In genomic region chr16:3999479-3999868, GRCh38 we compare ENCODE assay signal across 9 cellular contexts.
DNase-seq lines count a peak whose midpoint lies in the region; ATAC-seq, FAIRE-seq and TF ChIP-seq lines count a peak whose summit lies in the region.
"Had no signal": no experiment of that assay in that cellular context is flagged by ENCODE, and none has a peak within 500 bp of the region (broad histone marks: within the 10 kb centered on the region; RNA-seq: fewer than 3 reads in every experiment).

No MANE protein-coding gene starts in this region.

- H3K9me3 Mint-ChIP-seq in natural killer cell treated with Interleukin-12 subunit alpha and Interleukin-12 subunit beta and Interleukin-15 and Interleukin-18, amount 100 ng/mL, for 72 hours: no peaks in the 10 kb centered on the region
- H3K9me3 Mint-ChIP-seq in natural killer cell: no peaks in the 10 kb centered on the region
- H3K9me3 Mint-ChIP-seq in endothelial cell (ENCODE audit: unreplicated experiment): no peaks in the 10 kb centered on the region

- FAIRE-seq in endometrium (lab: Jason Lieb, UNC): peak; percentile 58

- H3K36me3 ChIP-seq in muscle layer of colon (ENCODE audit: insufficient read depth, low read length): no peaks in the 10 kb centered on the region

- peak overlapping the region; percentile 54 to 76 for H3K27ac Mint-ChIP-seq in natural killer cell treated with Interleukin-12 subunit alpha and Interleukin-12 subunit beta and Interleukin-15 and Interleukin-18, amount 100 ng/mL, for 72 hours
- H3K27ac Mint-ChIP-seq in natural killer cell (peak overlapping the region in 1 of 2 donors; percentile 57), endothelial cell (ENCODE audit: unreplicated experiment) (no peak overlapping the region)

- peaks cover 14 to 26% of the 10 kb centered on the region in 2 donors for H3K4me1 Mint-ChIP-seq in natural killer cell treated with Interleukin-12 subunit alpha and Interleukin-12 subunit beta and Interleukin-15 and Interleukin-18, amount 100 ng/mL, for 72 hours (ENCODE audit: low read depth in 2 of 2)
- H3K4me1 Mint-ChIP-seq in natural killer cell (peaks cover 23 to 27% of the 10 kb centered on the region in 2 donors), endothelial cell (ENCODE audit: unreplicated experiment) (no peaks in the 10 kb centered on the region)

- H3K9ac ChIP-seq in muscle layer of colon (ENCODE audit: low read length): no peak overlapping the region

- TF ChIP-seq CTCF in natural killer cell (IDR thresholded peaks at IDR 0.05) (no peak), endothelial cell (IDR thresholded peaks at IDR 0.05; ENCODE audit: unreplicated experiment) (no peak)

- DNase-seq in natural killer cell treated with Interleukin-12 subunit alpha and Interleukin-12 subunit beta and Interleukin-15 and Interleukin-18, amount 100 ng/mL, for 72 hours (ENCODE audit: low spot score): no peak
- DNase-seq in natural killer cell: no peak
- no peak for DNase-seq in HPDE6-E6E7 (ENCODE audit: extremely low spot score)
- no peak for DNase-seq in epidermal melanocyte (ENCODE audit: insufficient read length, low spot score)
- DNase-seq in endothelial cell (ENCODE audit: low spot score): no peak
- DNase-seq: NK-92 treated with Interleukin-12 subunit alpha and Interleukin-12 subunit beta, amount 100 ng/mL, for 24 hours had no signal

- H3K4me3 Mint-ChIP-seq in natural killer cell treated with Interleukin-12 subunit alpha and Interleukin-12 subunit beta and Interleukin-15 and Interleukin-18, amount 100 ng/mL, for 72 hours: peak overlapping the region; percentile 40
- no peak overlapping the region for H3K4me3 Mint-ChIP-seq in natural killer cell
- no peak overlapping the region for H3K4me3 Mint-ChIP-seq in endothelial cell (ENCODE audit: unreplicated experiment)

- intact Hi-C loops in natural killer cell (cut with micrococcal nuclease): no loop called here

- no peaks in the 10 kb centered on the region for H3K27me3 Mint-ChIP-seq in natural killer cell treated with Interleukin-12 subunit alpha and Interleukin-12 subunit beta and Interleukin-15 and Interleukin-18, amount 100 ng/mL, for 72 hours
- H3K27me3 Mint-ChIP-seq in natural killer cell (ENCODE audit: low read depth in 2 of 2) (no peaks in the 10 kb centered on the region), endothelial cell (ENCODE audit: unreplicated experiment) (peaks cover 2% of the 10 kb centered on the region)

- no peaks in the 10 kb centered on the region for H3K9me3 ChIP-seq in muscle layer of colon (ENCODE audit: low read length)

- H3K36me3 Mint-ChIP-seq in natural killer cell treated with Interleukin-12 subunit alpha and Interleukin-12 subunit beta and Interleukin-15 and Interleukin-18, amount 100 ng/mL, for 72 hours: no peaks in the 10 kb centered on the region
- H3K36me3 Mint-ChIP-seq in natural killer cell: no peaks in the 10 kb centered on the region
- H3K36me3 Mint-ChIP-seq in endothelial cell (ENCODE audit: low read depth, unreplicated experiment): no peaks in the 10 kb centered on the region

- ATAC-seq in natural killer cell treated with Interleukin-12 subunit alpha and Interleukin-12 subunit beta and Interleukin-15 and Interleukin-18, amount 100 ng/mL, for 72 hours: no peak
- ATAC-seq in natural killer cell (no peak), GM18907 (IDR thresholded peaks at IDR 0.05; ENCODE audit: unreplicated experiment) (no peak)

- peaks cover 5% of the 10 kb centered on the region for H3K4me1 ChIP-seq in muscle layer of colon (ENCODE audit: insufficient read depth, low read length)

- H3K27me3 ChIP-seq in muscle layer of colon (ENCODE audit: control insufficient read depth in 1 of 2, insufficient read depth in 2 of 2, low read length in 2 of 2): no peaks in the 10 kb centered on the region

- H3K4me3 ChIP-seq in muscle layer of colon (ENCODE audit: low read depth in 1 of 2, low read length in 2 of 2): no peak overlapping the region

- peak overlapping the region; percentile 52 for H3K27ac ChIP-seq in muscle layer of colon (ENCODE audit: low read depth, low read length)
